17 cellular contexts compared by ENCODE assay signal in the genomic region with DNA sequence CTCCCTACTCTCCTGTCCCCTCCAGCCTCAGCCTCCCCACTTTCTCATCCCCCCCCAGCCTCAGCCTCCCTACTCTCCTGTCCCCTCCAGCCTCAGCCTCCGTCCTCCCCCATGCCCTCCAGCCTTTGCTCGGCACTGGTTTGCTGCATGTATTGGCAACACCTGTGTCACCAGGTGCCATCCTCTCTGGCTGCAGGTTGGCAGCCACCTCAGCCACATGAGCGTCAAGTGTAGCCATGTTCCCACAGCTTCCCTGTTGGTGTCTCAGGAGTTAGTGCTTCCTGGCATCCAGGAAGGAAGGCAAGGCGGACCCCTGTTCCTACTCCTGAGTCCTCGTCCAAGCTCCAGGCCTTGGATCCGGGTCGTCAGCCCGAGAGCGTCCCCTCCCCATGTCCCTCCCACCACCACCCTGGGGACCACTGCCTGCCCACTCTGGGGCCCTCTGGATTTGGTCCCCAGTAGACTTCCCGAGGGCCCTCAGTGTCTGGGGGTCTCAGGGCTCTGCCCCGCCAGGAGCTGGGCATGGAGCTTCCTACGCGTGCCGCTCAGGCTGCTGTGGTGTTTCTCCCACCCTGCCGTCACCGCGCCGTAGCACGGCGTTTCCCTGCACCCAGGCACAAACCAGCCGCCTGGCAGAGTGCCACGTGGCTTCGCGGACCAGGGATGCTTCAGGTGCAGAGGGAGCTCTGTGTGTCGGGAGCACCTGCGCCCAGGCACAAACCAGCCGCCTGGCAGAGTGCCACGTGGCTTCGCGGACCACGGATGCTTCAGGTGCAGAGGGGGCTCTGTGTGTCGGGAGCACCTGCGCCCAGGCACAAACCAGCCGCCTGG.
DNase-seq lines count a peak whose midpoint lies in the region; ATAC-seq and TF ChIP-seq lines count a peak whose summit lies in the region.
"Had no signal": no experiment of that assay in that cellular context is flagged by ENCODE, and none has a peak within 500 bp of the region (broad histone marks: within the 10 kb centered on the region; RNA-seq: fewer than 3 reads in every experiment).

No MANE protein-coding gene starts in this region.

- intact Hi-C loops in right cardiac atrium (cut with DNase I), result no loop called here
- intact Hi-C loops in posterior vena cava (cut with DNase I), result no loop called here
- intact Hi-C loops in stomach (cut with DNase I; ENCODE audit: low total_unique reads), result no loop called here

- H3K36me3 ChIP-seq in right atrium auricular region (peaks cover 33% of the 10 kb centered on the region), stomach (peaks cover 0 to 88% (median 80%) of the 10 kb centered on the region in 4 donors)

- no peak for TF ChIP-seq POLR2A in stomach (IDR thresholded peaks at IDR 0.05)

- no peak for ATAC-seq in right cardiac atrium

- H3K27ac ChIP-seq in right cardiac atrium (ENCODE audit: low read length) (no peak overlapping the region), right atrium auricular region (peak overlapping the region in 1 of 2 donors; percentile 73), stomach (no peak overlapping the region)
- H3K27ac ChIP-seq: BLaER1, GM23248 had no signal

- H3K9me3 ChIP-seq in right cardiac atrium (ENCODE audit: control insufficient read depth, low read length) (no peaks in the 10 kb centered on the region), right atrium auricular region (no peaks in the 10 kb centered on the region), stomach (no peaks in the 10 kb centered on the region)
- H3K9me3 ChIP-seq: Caco-2 had no signal

- no peaks in the 10 kb centered on the region for H3K27me3 ChIP-seq in right cardiac atrium (ENCODE audit: control insufficient read depth, insufficient read depth)
- H3K27me3 ChIP-seq in right atrium auricular region, result no peaks in the 10 kb centered on the region
- H3K27me3 ChIP-seq in stomach, result no peaks in the 10 kb centered on the region
- H3K27me3 ChIP-seq: BLaER1 had no signal

- H3K4me1 ChIP-seq in right cardiac atrium (ENCODE audit: control insufficient read depth, insufficient read depth, low read length) (no peaks in the 10 kb centered on the region), right atrium auricular region (peaks cover 0 to 28% of the 10 kb centered on the region in 2 donors), stomach (no peaks in the 10 kb centered on the region)
- H3K4me1 ChIP-seq: Caco-2 had no signal

- peaks cover 10% of the 10 kb centered on the region for H3K27me3 Mint-ChIP-seq in endothelial cell (ENCODE audit: unreplicated experiment)
- H3K27me3 Mint-ChIP-seq: CD8-positive, alpha-beta memory T cell had no signal

- 97% methylated on average over 34 of the region's 34 CpGs for WGBS in right cardiac atrium
- WGBS in stomach, 5 donors, result 95 to 99% (median 97%) methylated on average over 32 to 34 of the region's 34 CpGs

- peak overlapping the region; percentile 23 for H3K27ac Mint-ChIP-seq in endothelial cell (ENCODE audit: unreplicated experiment)

- TF ChIP-seq CTCF in right atrium auricular region (IDR thresholded peaks at IDR 0.05) (no peak), endothelial cell (IDR thresholded peaks at IDR 0.05; ENCODE audit: unreplicated experiment) (no peak), stomach (IDR thresholded peaks at IDR 0.05) (no peak)

- peaks cover 50% of the 10 kb centered on the region for H3K36me3 Mint-ChIP-seq in endothelial cell (ENCODE audit: low read depth, unreplicated experiment)

- H3K9me3 Mint-ChIP-seq in endothelial cell (ENCODE audit: unreplicated experiment), result peaks cover 4% of the 10 kb centered on the region
- H3K9me3 Mint-ChIP-seq: CD8-positive, alpha-beta memory T cell had no signal

- peak in 2 of 3 donors; percentile 69 to 70 for DNase-seq in right cardiac atrium
- no peak for DNase-seq in right atrium auricular region (ENCODE audit: low spot score)
- no peak for DNase-seq in endothelial cell (ENCODE audit: low spot score)
- DNase-seq in posterior vena cava (ENCODE audit: low spot score), result peak; percentile 74
- peak; percentile 4 for DNase-seq in stomach
- DNase-seq in cortex of kidney (lab: John Stamatoyannopoulos, UW), result no peak
- DNase-seq in activated CD4-positive, alpha-beta T cell treated with anti-CD3 and anti-CD28 coated beads for 48 hours, result no peak
- DNase-seq in hippocampal formation (lab: John Stamatoyannopoulos, UW), result no peak
- DNase-seq: 8988T; AML-193; Caco-2; CD8-positive, alpha-beta memory T cell; DND-41; GDM1; H7 had no signal

- no peak for TF ChIP-seq EP300 in stomach (IDR thresholded peaks at IDR 0.05)

- H3K4me3 ChIP-seq in right cardiac atrium (ENCODE audit: low read length), result no peak overlapping the region
- no peak overlapping the region for H3K4me3 ChIP-seq in right atrium auricular region
- H3K4me3 ChIP-seq in stomach, result no peak overlapping the region
- H3K4me3 ChIP-seq: BLaER1, GM23248 had no signal

- no peak overlapping the region for H3K4me3 Mint-ChIP-seq in endothelial cell (ENCODE audit: unreplicated experiment)
- H3K4me3 Mint-ChIP-seq: CD8-positive, alpha-beta memory T cell had no signal

- peaks cover 16% of the 10 kb centered on the region for H3K4me1 Mint-ChIP-seq in endothelial cell (ENCODE audit: unreplicated experiment)
- H3K4me1 Mint-ChIP-seq: CD8-positive, alpha-beta memory T cell had no signal

Comparison
In these comparisons a context has a peak if more than half of its experiments do, and no peak if none do; other contexts are left out.
1. DNase-seq: peak in right cardiac atrium (2 of 3), posterior vena cava (single experiment) and stomach (single experiment); none in right atrium auricular region (single experiment), endothelial cell (single experiment), cortex of kidney (single experiment), activated CD4-positive, alpha-beta T cell treated with anti-CD3 and anti-CD28 coated beads for 48 hours (single experiment) and hippocampal formation (0 of 2).